In the genomic region with DNA sequence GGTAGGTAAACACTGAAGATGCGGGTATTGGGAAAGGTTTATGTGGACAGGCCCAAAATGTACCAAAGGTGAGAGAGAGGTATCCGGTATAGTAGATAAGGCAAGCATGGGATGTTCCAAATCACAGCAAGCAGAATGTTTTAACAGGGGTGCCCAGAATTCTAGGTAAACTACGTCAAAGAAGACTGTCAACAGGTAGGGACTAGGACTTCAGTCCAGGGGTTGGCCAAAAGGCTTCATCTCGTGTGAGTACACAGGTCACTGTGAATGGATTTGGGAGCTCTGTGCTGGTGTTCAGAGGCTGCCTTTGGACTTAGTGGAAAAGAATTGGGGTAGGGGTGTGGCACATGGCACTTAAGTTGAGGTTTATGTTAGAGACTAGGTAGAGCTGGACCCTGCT, we compare ENCODE assay signal across 18 cellular contexts.
DNase-seq lines count a peak whose midpoint lies in the region; ATAC-seq and TF ChIP-seq lines count a peak whose summit lies in the region.
"Had no signal": no experiment of that assay in that cellular context is flagged by ENCODE, and none has a peak within 500 bp of the region (broad histone marks: within the 10 kb centered on the region; RNA-seq: fewer than 3 reads in every experiment).

No MANE protein-coding gene starts in this region.

- peak; percentile 4 to 61 (median 30) for ATAC-seq in right lobe of liver
- no peak for ATAC-seq in GM18517 (IDR thresholded peaks at IDR 0.05; ENCODE audit: unreplicated experiment)
- ATAC-seq: Panc1 had no signal

- no peak for TF ChIP-seq POLR2A in right lobe of liver (IDR thresholded peaks at IDR 0.05)

- CTCF ChIA-PET in activated CD4-positive, alpha-beta memory T cell treated with anti-CD3 and anti-CD28 coated beads, Interleukin-2, amount 10 ng/mL, durations not matched to agents 7 days and 5 days (lab: Charles Lee): interaction anchor here (3.2 kb wide), 1 partner anchor 11 kb away, joined by 30 read pairs; no protein-coding TSS in a partner anchor

- peaks cover 82% of the 10 kb centered on the region for H3K36me3 Mint-ChIP-seq in activated T-cell treated with anti-CD3 and anti-CD28 coated beads, Interleukin-2, amount 50 U/mL, for 24 hours (ENCODE audit: low read depth)
- H3K36me3 Mint-ChIP-seq in activated CD4-positive, alpha-beta memory T cell treated with anti-CD3 and anti-CD28 coated beads, Interleukin-2, amount 10 ng/mL, durations not matched to agents 7 days and 5 days (ENCODE audit: low read depth): peaks cover 75% of the 10 kb centered on the region

- intact Hi-C loops in right lobe of liver (cut with DNase I): loop anchor here (10.0 kb wide), 2 partner anchors 173 to 463 kb away; no protein-coding TSS in a partner anchor

- H3K4me3 Mint-ChIP-seq in activated T-cell treated with anti-CD3 and anti-CD28 coated beads, Interleukin-2, amount 50 U/mL, for 24 hours: peak overlapping the region; percentile 55
- peak overlapping the region; percentile 84 for H3K4me3 Mint-ChIP-seq in activated CD4-positive, alpha-beta memory T cell treated with anti-CD3 and anti-CD28 coated beads, Interleukin-2, amount 10 ng/mL, durations not matched to agents 7 days and 5 days
- H3K4me3 Mint-ChIP-seq: type B pancreatic cell had no signal

- H3K36me3 ChIP-seq in right lobe of liver (peaks cover 0 to 77% (median 27%) of the 10 kb centered on the region in 4 donors), thymus (ENCODE audit: control insufficient read depth, insufficient read depth) (peaks cover 26% of the 10 kb centered on the region)

- no peaks in the 10 kb centered on the region for H3K27me3 Mint-ChIP-seq in activated T-cell treated with anti-CD3 and anti-CD28 coated beads, Interleukin-2, amount 50 U/mL, for 24 hours
- no peaks in the 10 kb centered on the region for H3K27me3 Mint-ChIP-seq in activated CD4-positive, alpha-beta memory T cell treated with anti-CD3 and anti-CD28 coated beads, Interleukin-2, amount 10 ng/mL, durations not matched to agents 7 days and 5 days

- H3K9me3 ChIP-seq in right lobe of liver (no peaks in the 10 kb centered on the region), thymus (ENCODE audit: control insufficient read depth) (no peaks in the 10 kb centered on the region)
- H3K9me3 ChIP-seq: MG63 had no signal

- 9% methylated on average over 4 of the region's 4 CpGs for WGBS in right lobe of liver (ENCODE audit: insufficient coverage, low coverage, low lambda C conversion rate, missing lambda C conversion rate)
- 96% methylated on average over 4 of the region's 4 CpGs for WGBS in thymus

- no peak for TF ChIP-seq CTCF in right lobe of liver (IDR thresholded peaks at IDR 0.05)

- H3K9me3 Mint-ChIP-seq in activated T-cell treated with anti-CD3 and anti-CD28 coated beads, Interleukin-2, amount 50 U/mL, for 24 hours: no peaks in the 10 kb centered on the region
- no peaks in the 10 kb centered on the region for H3K9me3 Mint-ChIP-seq in activated CD4-positive, alpha-beta memory T cell treated with anti-CD3 and anti-CD28 coated beads, Interleukin-2, amount 10 ng/mL, durations not matched to agents 7 days and 5 days
- H3K9me3 Mint-ChIP-seq: type B pancreatic cell had no signal

- peak overlapping the region; percentile 77 for H3K27ac Mint-ChIP-seq in activated T-cell treated with anti-CD3 and anti-CD28 coated beads, Interleukin-2, amount 50 U/mL, for 24 hours
- peak overlapping the region; percentile 94 for H3K27ac Mint-ChIP-seq in activated CD4-positive, alpha-beta memory T cell treated with anti-CD3 and anti-CD28 coated beads, Interleukin-2, amount 10 ng/mL, durations not matched to agents 7 days and 5 days
- H3K27ac Mint-ChIP-seq: type B pancreatic cell had no signal

- POLR2A ChIA-PET in activated CD4-positive, alpha-beta memory T cell treated with anti-CD3 and anti-CD28 coated beads, Interleukin-2, amount 10 ng/mL, durations not matched to agents 7 days and 5 days (lab: Charles Lee): interaction anchor here (2.8 to 2.9 kb wide), 2 partner anchors 12 to 66 kb away, joined by 32 to 51 read pairs; partner anchors contain the start of gene PIK3R1

- H3K27ac ChIP-seq in right lobe of liver: peak overlapping the region in 2 of 3 donors; percentile 41 to 94
- no peak overlapping the region for H3K27ac ChIP-seq in thymus (ENCODE audit: low read depth)
- H3K27ac ChIP-seq: cardiac muscle cell had no signal

- no peak for DNase-seq in activated T-cell treated with anti-CD3 and anti-CD28 coated beads, Interleukin-2, amount 50 U/mL, for 24 hours
- DNase-seq in activated T-cell treated with anti-CD3 and anti-CD28 coated beads for 4 hours (no peak), right lobe of liver (no peak), putamen (ENCODE audit: low spot score) (no peak), T1000 (lab: John Stamatoyannopoulos, UW) (no peak)
- DNase-seq in activated CD4-positive, alpha-beta memory T cell treated with anti-CD3 and anti-CD28 coated beads, Interleukin-2, amount 10 ng/mL, durations not matched to agents 7 days and 5 days: no peak
- DNase-seq: activated CD4-positive, alpha-beta T cell treated with anti-CD3 and anti-CD28 coated beads for 1 hour; activated gamma-delta T cell treated with Interleukin-2 at 50 U/mL for 16 hours; foreskin fibroblast; GF-D8; MG63; NCI-H2081; NCI-H526 treated with DMSO at 0.1 percent for 48 hours had no signal

- H3K4me1 ChIP-seq in right lobe of liver (peaks cover 0 to 60% (median 27%) of the 10 kb centered on the region in 4 donors), thymus (ENCODE audit: control insufficient read depth, insufficient read depth, low read length) (peaks cover 19% of the 10 kb centered on the region)

- H3K27me3 ChIP-seq in right lobe of liver: no peaks in the 10 kb centered on the region
- H3K27me3 ChIP-seq in thymus (ENCODE audit: control insufficient read depth, insufficient read depth): no peaks in the 10 kb centered on the region
- H3K27me3 ChIP-seq: cardiac muscle cell, MG63 had no signal

- peaks cover 96% of the 10 kb centered on the region for H3K4me1 Mint-ChIP-seq in activated T-cell treated with anti-CD3 and anti-CD28 coated beads, Interleukin-2, amount 50 U/mL, for 24 hours (ENCODE audit: low read depth)
- H3K4me1 Mint-ChIP-seq in activated CD4-positive, alpha-beta memory T cell treated with anti-CD3 and anti-CD28 coated beads, Interleukin-2, amount 10 ng/mL, durations not matched to agents 7 days and 5 days: peaks cover 90% of the 10 kb centered on the region

- H3K4me3 ChIP-seq in right lobe of liver (no peak overlapping the region), thymus (ENCODE audit: low read length) (peak overlapping the region; percentile 37)
- H3K4me3 ChIP-seq: cardiac muscle cell, MG63 had no signal
